9 cellular contexts compared by ENCODE assay signal in the genomic region with DNA sequence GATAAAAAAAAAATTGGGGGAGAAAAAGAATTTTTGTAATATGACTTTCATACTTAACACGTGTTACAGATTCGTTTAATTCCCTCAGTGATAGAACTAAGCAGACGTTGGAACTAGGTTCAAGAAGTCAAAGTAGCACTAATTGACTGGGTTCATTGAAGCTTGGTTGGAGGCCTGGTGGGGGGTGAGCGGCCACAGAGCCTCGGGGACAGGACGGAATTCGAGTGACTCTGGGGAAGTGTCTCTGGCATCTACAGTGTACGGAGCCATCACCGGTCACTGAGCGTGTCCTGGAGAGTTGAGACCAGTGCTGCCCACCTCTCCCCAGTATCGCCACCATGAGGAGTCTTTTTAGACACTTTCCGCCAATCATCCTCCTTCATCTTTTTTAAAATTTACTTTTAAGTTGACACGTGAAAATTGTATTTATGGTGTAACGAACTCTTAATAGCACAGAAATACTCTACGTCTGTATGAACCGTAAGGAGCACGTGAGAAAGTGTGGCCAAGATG. TPM values are rescaled to one million over a fixed set of nuclear protein-coding genes. Genes with fewer than 3 reads are reported as not detected.
A peak's percentile ranks its signal among the peaks of the same experiment; 100 is the strongest.
DNase-seq lines count a peak whose midpoint lies in the region; ATAC-seq and TF ChIP-seq lines count a peak whose summit lies in the region.
"Had no signal": no experiment of that assay in that cellular context is flagged by ENCODE, and none has a peak within 500 bp of the region (broad histone marks: within the 10 kb centered on the region; RNA-seq: fewer than 3 reads in every experiment).

No MANE protein-coding gene starts in this region.

- H3K9me3 Mint-ChIP-seq in T-helper 1 cell treated with Interleukin-12 subunit alpha and Interleukin-12 subunit beta and Interleukin-4 antibody, amounts not matched to agents 30 μg/mL and 1 μg/mL, for 36 hours: no peaks in the 10 kb centered on the region
- H3K9me3 Mint-ChIP-seq in activated CD8-positive, alpha-beta T cell treated with anti-CD3 and anti-CD28 coated beads for 36 hours: no peaks in the 10 kb centered on the region

- peaks cover 2% of the 10 kb centered on the region for H3K4me1 ChIP-seq in iPS-15b (ENCODE audit: control insufficient read depth, insufficient read depth, low read length)
- peaks cover 34 to 90% (median 75%) of the 10 kb centered on the region in 4 donors for H3K4me1 ChIP-seq in stomach

- intact Hi-C loops in activated CD8-positive, alpha-beta T cell treated with anti-CD3 and anti-CD28 coated beads for 36 hours (cut with micrococcal nuclease): no loop called here
- intact Hi-C loops in stomach (cut with DNase I; ENCODE audit: low total_unique reads): no loop called here

- CTCF ChIA-PET in activated CD8-positive, alpha-beta T cell treated with anti-CD3 and anti-CD28 coated beads for 36 hours (lab: Charles Lee): no interaction called here

- peak overlapping the region in 3 of 5 donors; percentile 79 to 94 (median 93) for H3K27ac ChIP-seq in stomach

- H3K9me3 ChIP-seq in iPS-15b (ENCODE audit: control insufficient read depth, insufficient read depth, low read length) (no peaks in the 10 kb centered on the region), stomach (no peaks in the 10 kb centered on the region)

- in situ Hi-C loops in KBM-7 (cut with MboI; ENCODE audit: low pct_unique_long_range_greater_than_20kb, low sequenced_read_pairs): no loop called here

- H3K36me3 ChIP-seq in iPS-15b (ENCODE audit: control insufficient read depth, insufficient read depth, low read length) (peaks cover 9% of the 10 kb centered on the region), stomach (no peaks in the 10 kb centered on the region)

- ATAC-seq in activated CD8-positive, alpha-beta T cell treated with anti-CD3 and anti-CD28 coated beads for 36 hours: no peak

- H3K4me3 Mint-ChIP-seq in T-helper 1 cell treated with Interleukin-12 subunit alpha and Interleukin-12 subunit beta and Interleukin-4 antibody, amounts not matched to agents 30 μg/mL and 1 μg/mL, for 36 hours: peak overlapping the region; percentile 81
- peak overlapping the region; percentile 73 for H3K4me3 Mint-ChIP-seq in activated CD8-positive, alpha-beta T cell treated with anti-CD3 and anti-CD28 coated beads for 36 hours

- H3K27me3 ChIP-seq in iPS-15b (ENCODE audit: control insufficient read depth, insufficient read depth, low read length) (no peaks in the 10 kb centered on the region), stomach (no peaks in the 10 kb centered on the region)

- no peak for TF ChIP-seq CTCF in activated CD8-positive, alpha-beta T cell treated with anti-CD3 and anti-CD28 coated beads for 36 hours (IDR thresholded peaks at IDR 0.05)
- no peak for TF ChIP-seq CTCF in stomach (IDR thresholded peaks at IDR 0.05)

- H3K4me1 Mint-ChIP-seq in T-helper 1 cell treated with Interleukin-12 subunit alpha and Interleukin-12 subunit beta and Interleukin-4 antibody, amounts not matched to agents 30 μg/mL and 1 μg/mL, for 36 hours (ENCODE audit: low read depth): peaks cover 36% of the 10 kb centered on the region
- H3K4me1 Mint-ChIP-seq in activated CD8-positive, alpha-beta T cell treated with anti-CD3 and anti-CD28 coated beads for 36 hours (ENCODE audit: low read depth): peaks cover 45% of the 10 kb centered on the region

- no peaks in the 10 kb centered on the region for H3K27me3 Mint-ChIP-seq in T-helper 1 cell treated with Interleukin-12 subunit alpha and Interleukin-12 subunit beta and Interleukin-4 antibody, amounts not matched to agents 30 μg/mL and 1 μg/mL, for 36 hours (ENCODE audit: low read depth)
- no peaks in the 10 kb centered on the region for H3K27me3 Mint-ChIP-seq in activated CD8-positive, alpha-beta T cell treated with anti-CD3 and anti-CD28 coated beads for 36 hours

- H3K36me3 Mint-ChIP-seq in T-helper 1 cell treated with Interleukin-12 subunit alpha and Interleukin-12 subunit beta and Interleukin-4 antibody, amounts not matched to agents 30 μg/mL and 1 μg/mL, for 36 hours (ENCODE audit: low read depth): peaks cover 4% of the 10 kb centered on the region
- H3K36me3 Mint-ChIP-seq in activated CD8-positive, alpha-beta T cell treated with anti-CD3 and anti-CD28 coated beads for 36 hours (ENCODE audit: low read depth): peaks cover 16% of the 10 kb centered on the region

- POLR2A ChIA-PET in activated CD8-positive, alpha-beta T cell treated with anti-CD3 and anti-CD28 coated beads for 36 hours (lab: Charles Lee): interaction anchor here (5.4 kb wide), 1 partner anchor 16 kb away, joined by 41 read pairs; no protein-coding TSS in a partner anchor

- H3K4me3 ChIP-seq in iPS-15b (ENCODE audit: low read depth, low read length) (peak overlapping the region; percentile 67), stomach (peak overlapping the region; percentile 75 to 95 (median 88))

- DNase-seq in T-helper 1 cell: no peak
- no peak for DNase-seq in activated CD8-positive, alpha-beta T cell treated with anti-CD3 and anti-CD28 coated beads for 36 hours
- no peak for DNase-seq in stomach
- DNase-seq in amygdala (lab: John Stamatoyannopoulos, UW): no peak
- no peak for DNase-seq in stimulated activated naive CD4-positive, alpha-beta T cell treated with Interleukin-2 at 50 U/mL for 16 hours (lab: John Stamatoyannopoulos, UW)
- DNase-seq in KBM-7: no peak
- DNase-seq: 8988T had no signal

- 75 to 78% (median 76%) methylated on average over 17 of the region's 17 CpGs for WGBS in stomach, 5 donors

- no peak overlapping the region for H3K9ac ChIP-seq in iPS-15b (ENCODE audit: low read depth, low read length)

- H3K27ac Mint-ChIP-seq in T-helper 1 cell treated with Interleukin-12 subunit alpha and Interleukin-12 subunit beta and Interleukin-4 antibody, amounts not matched to agents 30 μg/mL and 1 μg/mL, for 36 hours: no peak overlapping the region
- no peak overlapping the region for H3K27ac Mint-ChIP-seq in activated CD8-positive, alpha-beta T cell treated with anti-CD3 and anti-CD28 coated beads for 36 hours

- no peak for TF ChIP-seq POLR2A in stomach (IDR thresholded peaks at IDR 0.05)

- TF ChIP-seq EP300 in stomach (IDR thresholded peaks at IDR 0.05): no peak

RNA-seq across cellular contexts. Expression of a gene that starts 1.3 kb away (rescaled TPM):
- 10 to 100 TPM; 10.4 to 11.6 TPM for total RNA-seq in activated CD8-positive, alpha-beta T cell treated with anti-CD3 and anti-CD28 coated beads for 36 hours
- 100 to 1,000 TPM in 2 of 5 donors, 10 to 100 TPM in 3; 28.0 to 150 (median 64.8) TPM for total RNA-seq in stomach
- 10 to 100 TPM; 51.9 to 95.5 (median 81.0) TPM for polyA plus RNA-seq in stomach

RNA-seq across cellular contexts. Expression of a gene that starts 1.7 kb away (rescaled TPM):
- 10 to 100 TPM; 47.3 to 55.2 TPM for total RNA-seq in activated CD8-positive, alpha-beta T cell treated with anti-CD3 and anti-CD28 coated beads for 36 hours
- 10 to 100 TPM in 2 of 5 donors, 1 to 10 TPM in 3; 2.6 to 70.1 (median 7.0) TPM for total RNA-seq in stomach
- polyA plus RNA-seq in stomach: 1 to 10 TPM; 3.5 to 6.2 (median 3.8) TPM
